7 cellular contexts compared by ENCODE assay signal in the genomic region with DNA sequence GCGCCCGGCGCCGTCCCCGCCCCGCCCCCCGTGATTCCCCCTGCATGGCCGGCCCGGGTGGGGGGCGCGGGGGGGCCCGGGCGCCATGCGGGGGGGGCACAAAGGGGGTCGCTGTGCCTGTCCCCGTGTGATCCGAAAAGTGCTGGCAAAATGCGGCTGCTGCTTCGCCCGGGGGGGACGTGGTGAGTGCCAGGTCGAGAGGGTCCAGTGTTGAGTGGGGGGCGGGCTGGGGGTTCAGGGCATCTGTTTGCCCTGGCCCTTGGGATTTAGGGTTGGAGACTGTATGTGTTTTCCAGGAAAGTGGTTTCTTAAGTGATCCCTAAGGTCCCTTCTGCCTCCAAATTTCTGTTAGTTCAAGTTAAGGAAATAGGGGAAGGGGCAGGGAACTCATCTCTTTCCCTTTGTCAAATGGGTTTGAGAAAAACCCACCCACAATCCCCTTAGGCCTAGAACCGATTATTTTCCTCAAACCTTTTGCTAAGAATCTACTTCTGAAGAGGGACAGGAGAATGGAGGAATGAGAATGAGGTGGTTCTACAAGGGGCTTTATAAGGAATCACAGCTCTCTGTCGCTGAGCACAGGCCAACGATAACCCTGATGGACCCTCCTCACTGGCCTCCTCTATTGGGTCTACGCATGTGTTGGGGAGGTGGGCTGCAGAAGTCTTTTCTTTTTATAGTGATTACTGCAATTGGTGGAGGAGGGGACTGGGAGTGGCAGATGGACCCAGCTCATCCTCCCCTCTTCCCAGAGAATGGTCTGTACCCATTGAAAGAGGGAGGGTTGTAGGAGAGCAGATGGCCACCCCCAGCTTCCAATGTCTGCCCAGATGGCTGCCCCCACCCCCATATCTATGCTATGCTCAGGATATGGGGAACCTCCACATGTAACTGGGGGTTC. TPM values are rescaled to one million over a fixed set of nuclear protein-coding genes. Genes with fewer than 3 reads are reported as not detected.
DNase-seq lines count a peak whose midpoint lies in the region; ATAC-seq and TF ChIP-seq lines count a peak whose summit lies in the region.

No MANE protein-coding gene starts in this region.

- peaks cover 4% of the 10 kb centered on the region for H4K20me1 ChIP-seq in smooth muscle cell (ENCODE audit: low read depth)

- peaks cover 19% of the 10 kb centered on the region for H3F3A ChIP-seq in smooth muscle cell (ENCODE audit: low read depth)

- TF ChIP-seq CTCF in foreskin fibroblast (IDR thresholded peaks at IDR 0.05; ENCODE audit: low read depth, low read length) (no peak), smooth muscle cell (IDR thresholded peaks at IDR 0.05; ENCODE audit: borderline replicate concordance, insufficient read depth, poor library complexity, severe bottlenecking) (no peak)

- ATAC-seq in GM18858 (IDR thresholded peaks at IDR 0.05; ENCODE audit: unreplicated experiment), result no peak

- peak overlapping the region; percentile 95 for H3K4me2 ChIP-seq in smooth muscle cell

- H3K36me3 ChIP-seq in H7 (replicated peaks; ENCODE audit: control insufficient read depth, insufficient read depth, low read length) (no peaks in the 10 kb centered on the region; the same call in 1 of the 2 replicates), SJCRH30 (peaks cover 22% of the 10 kb centered on the region), smooth muscle cell (ENCODE audit: low read depth) (no peaks in the 10 kb centered on the region)

- H3K9ac ChIP-seq in smooth muscle cell (ENCODE audit: low read depth), result peak overlapping the region; percentile 70

- H3K4me3 ChIP-seq in H7 (ENCODE audit: insufficient read depth, low read depth, low read length) (peak overlapping the region; percentile 63), SJCRH30 (peak overlapping the region; percentile 96), foreskin fibroblast (ENCODE audit: low read depth in 1 of 2, low read length in 2 of 2) (peak overlapping the region; percentile 60 to 62), smooth muscle cell (peak overlapping the region; percentile 77)

- H2AFZ ChIP-seq in smooth muscle cell (ENCODE audit: low read depth), result peak overlapping the region; percentile 80

- H3K9me3 ChIP-seq in SJCRH30 (replicated peaks), result no peaks in the 10 kb centered on the region
- H3K9me3 ChIP-seq in smooth muscle cell (replicated peaks; ENCODE audit: low read depth), result no peaks in the 10 kb centered on the region

- H3K79me2 ChIP-seq in smooth muscle cell (ENCODE audit: low read depth), result no peaks in the 10 kb centered on the region

- peak overlapping the region; percentile 91 for H3K27ac ChIP-seq in SJCRH30
- no peak overlapping the region for H3K27ac ChIP-seq in smooth muscle cell (ENCODE audit: low read depth)

- H3K4me1 ChIP-seq in SJCRH30, result peaks cover 45% of the 10 kb centered on the region
- peaks cover 17% of the 10 kb centered on the region for H3K4me1 ChIP-seq in smooth muscle cell (ENCODE audit: low read depth)

- WGBS in smooth muscle cell (ENCODE audit: low lambda C conversion rate), result 50% methylated on average over 4 of the region's 27 CpGs

- peak; percentile 64 for DNase-seq in H7
- peak in 1 of 2 experiments; percentile 72 for DNase-seq in SJCRH30
- DNase-seq in foreskin fibroblast, result no peak
- DNase-seq in smooth muscle cell (lab: John Stamatoyannopoulos, UW; ENCODE audit: unreplicated experiment), result no peak
- no peak for DNase-seq in activated CD4-positive, alpha-beta T cell treated with anti-CD3 and anti-CD28 coated beads, Interleukin-2, amount 50 U/mL, for 1 hour
- DNase-seq in NCI-H2081 (lab: John Stamatoyannopoulos, UW), result no peak

- H3K27me3 ChIP-seq in H7 (ENCODE audit: control insufficient read depth, insufficient read depth, low read length) (peaks cover 71% of the 10 kb centered on the region), SJCRH30 (no peaks in the 10 kb centered on the region), smooth muscle cell (ENCODE audit: low read depth) (no peaks in the 10 kb centered on the region)

RNA-seq across cellular contexts. Expression of a gene that starts 0.8 kb away (rescaled TPM):
- total RNA-seq in H7 (2014; rRNA removed; shearing (Covaris generic)), result 8.7 and 19.8 TPM in 2 replicates
- total RNA-seq in SJCRH30 (2014; rRNA removed; shearing (Covaris generic)), result 234 and 262 TPM in 2 replicates
- 13.9 and 18.5 TPM in 2 replicates for total RNA-seq in smooth muscle cell
- polyA plus RNA-seq in smooth muscle cell, result 1.5 and 3.8 TPM in 2 replicates

RNA-seq across cellular contexts. Expression of a gene that starts 7.4 kb away (rescaled TPM):
- total RNA-seq in H7 (2014; rRNA removed; shearing (Covaris generic)), result 42.9 and 52.9 TPM in 2 replicates
- total RNA-seq in SJCRH30 (2014; rRNA removed; shearing (Covaris generic)), result 157 and 192 TPM in 2 replicates
- 28.9 and 29.4 TPM in 2 replicates for total RNA-seq in smooth muscle cell
- polyA plus RNA-seq in smooth muscle cell, result 43.0 and 48.2 TPM in 2 replicates

RNA-seq across cellular contexts. Expression of a gene that starts 20.9 kb away (rescaled TPM):
- 0.59 and 0.70 TPM in 2 replicates for total RNA-seq in H7 (2014; rRNA removed; shearing (Covaris generic))
- 82.7 and 104 TPM in 2 replicates for total RNA-seq in SJCRH30 (2014; rRNA removed; shearing (Covaris generic))
- 1.7 and 1.8 TPM in 2 replicates for total RNA-seq in smooth muscle cell
- 2.1 and 5.6 TPM in 2 replicates for polyA plus RNA-seq in smooth muscle cell

RNA-seq across cellular contexts. Expression of a gene that starts 21.1 kb away (rescaled TPM):
- total RNA-seq in H7 (2014; rRNA removed; shearing (Covaris generic)), result 26.0 and 26.3 TPM in 2 replicates
- total RNA-seq in SJCRH30 (2014; rRNA removed; shearing (Covaris generic)), result 170 and 171 TPM in 2 replicates
- 39.5 and 53.8 TPM in 2 replicates for total RNA-seq in smooth muscle cell
- polyA plus RNA-seq in smooth muscle cell, result 33.3 and 41.1 TPM in 2 replicates

Comparison
In these comparisons a context has a peak if more than half of its experiments do, and no peak if none do; other contexts are left out.
1. RNA of a gene that starts 0.8 kb away (total RNA-seq): 234 to 262 TPM in SJCRH30; 13.9 to 18.5 TPM in smooth muscle cell and 8.7 to 19.8 TPM in H7; every median in the first group is over 10 times any median in the second.
2. RNA of a gene that starts 20.9 kb away (total RNA-seq): 82.7 to 104 TPM in SJCRH30; 1.7 to 1.8 TPM in smooth muscle cell and 0.59 to 0.70 TPM in H7; every median in the first group is over 10 times any median in the second.
3. Peak in every context shown above with its lines, with median percentiles within 50 percentile points of each other: H3K4me3 ChIP-seq.